1 cellular context compared by ENCODE assay signal in genomic region chr17:50424246-50425000, GRCh38.
TF ChIP-seq lines count a peak whose summit lies in the region.

No MANE protein-coding gene starts in this region.

TF ChIP-seq in HCT116, 20 proteins besides CTCF, POLR2A, EP300 and RAD21:
- TF ChIP-seq SP1 (IDR thresholded peaks at IDR 0.05; ENCODE audit: low read depth), result no peak
- TF ChIP-seq ELF1 (IDR thresholded peaks at IDR 0.05; ENCODE audit: borderline replicate concordance, low read depth), result no peak
- TF ChIP-seq SRF (IDR thresholded peaks at IDR 0.05; ENCODE audit: low read depth), result no peak
- TF ChIP-seq ZFX (IDR thresholded peaks at IDR 0.05), result no peak
- no peak for TF ChIP-seq CEBPB (IDR thresholded peaks at IDR 0.05; ENCODE audit: low read depth)
- no peak for TF ChIP-seq EGR1 (IDR thresholded peaks at IDR 0.05; ENCODE audit: low read depth)
- no peak for TF ChIP-seq CBX3 (IDR thresholded peaks at IDR 0.05; ENCODE audit: low read depth)
- TF ChIP-seq TCF7L2 (IDR thresholded peaks at IDR 0.05; ENCODE audit: borderline replicate concordance, extremely low read depth, insufficient read depth, insufficient read length), result no peak
- TF ChIP-seq SIN3A (IDR thresholded peaks at IDR 0.05; ENCODE audit: low read depth), result no peak
- no peak for TF ChIP-seq FOSL1 (IDR thresholded peaks at IDR 0.05; ENCODE audit: low read depth)
- no peak for TF ChIP-seq ATF3 (IDR thresholded peaks at IDR 0.05)
- no peak for TF ChIP-seq ZNF274 (IDR thresholded peaks at IDR 0.05; ENCODE audit: low read depth, low read length)
- no peak for TF ChIP-seq POLR2AphosphoS5 (IDR thresholded peaks at IDR 0.05; ENCODE audit: low read depth, low read length)
- no peak for TF ChIP-seq YY1 (IDR thresholded peaks at IDR 0.05; ENCODE audit: extremely low read depth, insufficient replicate concordance, low read depth, low read length)
- TF ChIP-seq ZBTB33 (IDR thresholded peaks at IDR 0.05; ENCODE audit: extremely low read depth, insufficient replicate concordance, low read length), result no peak
- no peak for TF ChIP-seq EZH2 (IDR thresholded peaks at IDR 0.05)
